12 cellular contexts compared by ENCODE assay signal in the genomic region with DNA sequence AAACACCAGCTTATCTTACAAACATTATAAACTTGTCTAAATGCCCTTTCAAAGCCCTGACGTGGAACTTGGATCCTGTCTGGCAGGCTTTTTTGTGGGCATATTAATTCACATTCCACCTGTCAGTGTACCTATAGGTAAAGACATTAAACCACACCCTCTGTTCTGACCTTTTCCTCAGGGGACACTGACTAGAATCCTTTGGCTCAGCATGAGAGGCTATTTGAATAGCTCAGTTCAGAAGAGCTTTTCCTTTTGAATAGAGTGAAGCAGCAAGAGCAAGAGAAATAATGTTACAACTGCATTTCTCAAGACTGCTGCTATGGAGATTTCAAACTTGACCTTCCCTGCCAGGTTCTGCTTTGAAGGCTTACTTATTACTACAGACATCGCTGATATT.
DNase-seq lines count a peak whose midpoint lies in the region; ATAC-seq, FAIRE-seq and TF ChIP-seq lines count a peak whose summit lies in the region.
"Had no signal": no experiment of that assay in that cellular context is flagged by ENCODE, and none has a peak within 500 bp of the region (broad histone marks: within the 10 kb centered on the region; RNA-seq: fewer than 3 reads in every experiment).

No MANE protein-coding gene starts in this region.

- no peaks in the 10 kb centered on the region for H3K9me3 ChIP-seq in BLaER1 treated with 17β-estradiol and CSF1 and Interleukin-3, amounts not matched to agents 10 nM and 100 nM (replicated peaks in 1 of 11)

- H4K20me1 ChIP-seq in BLaER1 treated with 17β-estradiol and CSF1 and Interleukin-3, amounts not matched to agents 10 nM and 100 nM: no peaks in the 10 kb centered on the region; a peak in 2 of 22 replicates

- no peaks in the 10 kb centered on the region for H3K27me3 ChIP-seq in BLaER1 treated with 17β-estradiol and CSF1 and Interleukin-3, amounts not matched to agents 10 nM and 100 nM

- H3K27ac Mint-ChIP-seq in mesothelial cell of epicardium: peak overlapping the region; percentile 89
- H3K27ac Mint-ChIP-seq in stimulated activated naive CD8-positive, alpha-beta T cell treated with anti-CD3 and anti-CD28 coated beads, Interleukin-15, amount 100 ng/mL, for 72 hours: no peak overlapping the region
- H3K27ac Mint-ChIP-seq: activated naive CD4-positive, alpha-beta T cell treated with anti-CD3 and anti-CD28 coated beads for 36 hours had no signal

- H3K4me2 ChIP-seq in BLaER1 treated with 17β-estradiol and CSF1 and Interleukin-3, amounts not matched to agents 10 nM and 100 nM: peak overlapping the region; percentile 66 to 90 (median 74)

- no peaks in the 10 kb centered on the region for H3K27me3 Mint-ChIP-seq in mesothelial cell of epicardium (ENCODE audit: low read depth)
- H3K27me3 Mint-ChIP-seq in stimulated activated naive CD8-positive, alpha-beta T cell treated with anti-CD3 and anti-CD28 coated beads, Interleukin-15, amount 100 ng/mL, for 72 hours: no peaks in the 10 kb centered on the region

- ATAC-seq in stimulated activated naive CD8-positive, alpha-beta T cell treated with anti-CD3 and anti-CD28 coated beads, Interleukin-15, amount 100 ng/mL, for 72 hours: no peak

- peak overlapping the region; percentile 49 for H3K4me3 Mint-ChIP-seq in mesothelial cell of epicardium
- no peak overlapping the region for H3K4me3 Mint-ChIP-seq in stimulated activated naive CD8-positive, alpha-beta T cell treated with anti-CD3 and anti-CD28 coated beads, Interleukin-15, amount 100 ng/mL, for 72 hours
- H3K4me3 Mint-ChIP-seq: activated naive CD4-positive, alpha-beta T cell treated with anti-CD3 and anti-CD28 coated beads for 36 hours had no signal

- TF ChIP-seq CTCF in mesothelial cell of epicardium (IDR thresholded peaks at IDR 0.05; ENCODE audit: unreplicated experiment): no peak

- H3K9ac ChIP-seq in BLaER1 treated with 17β-estradiol and CSF1 and Interleukin-3, amounts not matched to agents 10 nM and 100 nM: peak overlapping the region in 7 of 11 experiments; percentile 26 to 72 (median 65); a peak in 12 of 22 replicates

- peaks cover 30% of the 10 kb centered on the region for H3K4me1 Mint-ChIP-seq in mesothelial cell of epicardium
- H3K4me1 Mint-ChIP-seq in stimulated activated naive CD8-positive, alpha-beta T cell treated with anti-CD3 and anti-CD28 coated beads, Interleukin-15, amount 100 ng/mL, for 72 hours: peaks cover 8% of the 10 kb centered on the region

- peak overlapping the region in 2 of 10 experiments; percentile 40 to 44; a peak in 4 of 20 replicates for H3K4me3 ChIP-seq in BLaER1 treated with 17β-estradiol and CSF1 and Interleukin-3, amounts not matched to agents 10 nM and 100 nM

- peak; percentile 14 for FAIRE-seq in colon (lab: Jason Lieb, UNC)

- H3K27ac ChIP-seq in BLaER1 treated with 17β-estradiol and CSF1 and Interleukin-3, amounts not matched to agents 10 nM and 100 nM: peak overlapping the region in 9 of 11 experiments; percentile 65 to 91 (median 87); a peak in 18 of 22 replicates

- H3K36me3 Mint-ChIP-seq in mesothelial cell of epicardium: no peaks in the 10 kb centered on the region

- peaks cover 23 to 71% (median 50%) of the 10 kb centered on the region in 10 experiments for H3K4me1 ChIP-seq in BLaER1 treated with 17β-estradiol and CSF1 and Interleukin-3, amounts not matched to agents 10 nM and 100 nM

- H3K36me3 ChIP-seq in BLaER1 treated with 17β-estradiol and CSF1 and Interleukin-3, amounts not matched to agents 10 nM and 100 nM: peaks cover 10 to 34% (median 21%) of the 10 kb centered on the region in 11 experiments; a peak in 21 of 22 replicates

- DNase-seq in NCI-H128 (lab: John Stamatoyannopoulos, UW; ENCODE audit: unreplicated experiment): peak; percentile 10
- DNase-seq in mesothelial cell of epicardium (ENCODE audit: low spot score in 2 of 2, unreplicated experiment in 2 of 2): no peak
- no peak for DNase-seq in activated gamma-delta T cell (lab: John Stamatoyannopoulos, UW)
- DNase-seq in SKM-1 treated with dmso at 0.1 percent for 144 hours (lab: John Stamatoyannopoulos, UW; ENCODE audit: unreplicated experiment): no peak
- DNase-seq in stimulated activated naive CD8-positive, alpha-beta T cell treated with anti-CD3 and anti-CD28 coated beads, Interleukin-15, amount 100 ng/mL, for 72 hours: no peak
- DNase-seq in activated effector memory CD4-positive, alpha-beta T cell treated with anti-CD3 and anti-CD28 coated beads, Interleukin-2, amount 50 U/mL, for 16 hours: no peak
- DNase-seq: NCI-H1694 treated with DMSO at 0.1 percent for 48 hours; occipital lobe; stimulated activated CD8-positive, alpha-beta memory T cell treated with anti-CD3 and anti-CD28 coated beads, Interleukin-4, amount 100 ng/mL, for 48 hours had no signal

- no peaks in the 10 kb centered on the region for H3K9me3 Mint-ChIP-seq in mesothelial cell of epicardium
- no peaks in the 10 kb centered on the region for H3K9me3 Mint-ChIP-seq in stimulated activated naive CD8-positive, alpha-beta T cell treated with anti-CD3 and anti-CD28 coated beads, Interleukin-15, amount 100 ng/mL, for 72 hours
- H3K9me3 Mint-ChIP-seq: activated naive CD4-positive, alpha-beta T cell treated with anti-CD3 and anti-CD28 coated beads for 36 hours had no signal
